In genomic region chrX:150348365-150348764, GRCh38 we compare ENCODE assay signal across 18 cellular contexts. TPM values are rescaled to one million over a fixed set of nuclear protein-coding genes. Genes with fewer than 3 reads are reported as not detected.
DNase-seq lines count a peak whose midpoint lies in the region; ATAC-seq lines count a peak whose summit lies in the region.
"Had no signal": no experiment of that assay in that cellular context is flagged by ENCODE, and none has a peak within 500 bp of the region (broad histone marks: within the 10 kb centered on the region; RNA-seq: fewer than 3 reads in every experiment).

No MANE protein-coding gene starts in this region.

- peaks cover 2% of the 10 kb centered on the region; the same call in 1 of the 2 replicates for H3K9me3 ChIP-seq in HUES6 (ENCODE audit: control insufficient read depth, insufficient read depth, low read depth, low read length)
- H3K9me3 ChIP-seq in right cardiac atrium (ENCODE audit: control insufficient read depth, low read length): no peaks in the 10 kb centered on the region
- H3K9me3 ChIP-seq: mucosa of descending colon, spleen had no signal

- H3K27me3 ChIP-seq in HUES6 (ENCODE audit: control insufficient read depth, insufficient read depth, low read length) (peaks cover 49% of the 10 kb centered on the region), right cardiac atrium (ENCODE audit: control insufficient read depth, insufficient read depth) (no peaks in the 10 kb centered on the region)

- H3K36me3 ChIP-seq in HUES6 (ENCODE audit: control insufficient read depth, insufficient read depth, low read length): no peaks in the 10 kb centered on the region
- H3K36me3 ChIP-seq: spleen had no signal

- ATAC-seq in right cardiac atrium (no peak), HG02973 (IDR thresholded peaks at IDR 0.05; ENCODE audit: unreplicated experiment) (no peak)
- ATAC-seq in activated T-helper 17 cell treated with anti-CD3 and anti-CD28 coated beads, Interleukin-2, amount 50 U/mL, for 72 hours (replicated peaks): no peak
- ATAC-seq: mucosa of descending colon, Right ventricle myocardium inferior had no signal

- no peak overlapping the region for H3K4me3 Mint-ChIP-seq in activated T-helper 17 cell treated with anti-CD3 and anti-CD28 coated beads, Interleukin-2, amount 50 U/mL, for 72 hours
- H3K4me3 Mint-ChIP-seq: activated naive CD4-positive, alpha-beta T cell treated with anti-CD3 and anti-CD28 coated beads for 36 hours; stimulated activated naive CD8-positive, alpha-beta T cell treated with anti-CD3 and anti-CD28 coated beads, Interleukin-15, Interleukin-2, amounts not matched to agents 100 ng/mL and 50 ng/mL, for 24 hours had no signal

- DNase-seq in COLO668 (lab: John Stamatoyannopoulos, UW; ENCODE audit: unreplicated experiment) (peak; percentile 3), RPMI7951 (ENCODE audit: low read depth) (peak; percentile 36), iPS-NIHi11 (ENCODE audit: low spot score) (peak; percentile 33), right cardiac atrium (no peak), T1000 (lab: John Stamatoyannopoulos, UW) (no peak)
- DNase-seq: activated CD8-positive, alpha-beta memory T cell treated with anti-CD3 and anti-CD28 coated beads, Interleukin-2, amount 50 U/mL, for 48 hours; activated naive CD4-positive, alpha-beta T cell treated with anti-CD3 and anti-CD28 coated beads for 36 hours; KG1; NCI-H1436; NCI-H748 treated with DMSO at 0.1 percent for 48 hours; spleen had no signal

- peaks cover 3% of the 10 kb centered on the region for H3K27me3 Mint-ChIP-seq in activated T-helper 17 cell treated with anti-CD3 and anti-CD28 coated beads, Interleukin-2, amount 50 U/mL, for 72 hours

- WGBS in right cardiac atrium: 47% methylated on average over 4 of the region's 4 CpGs

- H3K36me3 Mint-ChIP-seq in activated T-helper 17 cell treated with anti-CD3 and anti-CD28 coated beads, Interleukin-2, amount 50 U/mL, for 72 hours (ENCODE audit: low read depth): no peaks in the 10 kb centered on the region

- H3K4me1 ChIP-seq in HUES6 (ENCODE audit: control insufficient read depth, insufficient read depth, low read length) (peaks cover 25% of the 10 kb centered on the region), right cardiac atrium (ENCODE audit: control insufficient read depth, insufficient read depth, low read length) (no peaks in the 10 kb centered on the region)
- H3K4me1 ChIP-seq: spleen had no signal

- intact Hi-C loops in right cardiac atrium (cut with DNase I): no loop called here

- peak overlapping the region; percentile 27 for H3K9ac ChIP-seq in HUES6 (ENCODE audit: low read length)

- H3K4me3 ChIP-seq in HUES6 (ENCODE audit: low read depth, low read length): peak overlapping the region; percentile 37; the same call in 1 of the 2 replicates
- no peak overlapping the region for H3K4me3 ChIP-seq in right cardiac atrium (ENCODE audit: low read length)
- H3K4me3 ChIP-seq: mucosa of descending colon, spleen had no signal

- no peak overlapping the region for H3K27ac ChIP-seq in HUES6 (ENCODE audit: low read depth, low read length)
- no peak overlapping the region for H3K27ac ChIP-seq in right cardiac atrium (ENCODE audit: low read length)
- H3K27ac ChIP-seq: spleen had no signal

- no peaks in the 10 kb centered on the region for H3K9me3 Mint-ChIP-seq in activated T-helper 17 cell treated with anti-CD3 and anti-CD28 coated beads, Interleukin-2, amount 50 U/mL, for 72 hours
- H3K9me3 Mint-ChIP-seq: activated naive CD4-positive, alpha-beta T cell treated with anti-CD3 and anti-CD28 coated beads for 36 hours; stimulated activated naive CD8-positive, alpha-beta T cell treated with anti-CD3 and anti-CD28 coated beads, Interleukin-15, Interleukin-2, amounts not matched to agents 100 ng/mL and 50 ng/mL, for 24 hours; T-helper 1 cell treated with Interleukin-12 subunit alpha and Interleukin-12 subunit beta and Interleukin-4 antibody, amounts not matched to agents 30 μg/mL and 1 μg/mL, for 36 hours had no signal

- H3K4me1 Mint-ChIP-seq in activated T-helper 17 cell treated with anti-CD3 and anti-CD28 coated beads, Interleukin-2, amount 50 U/mL, for 72 hours: no peaks in the 10 kb centered on the region

- H3K27ac Mint-ChIP-seq in activated T-helper 17 cell treated with anti-CD3 and anti-CD28 coated beads, Interleukin-2, amount 50 U/mL, for 72 hours: no peak overlapping the region
- H3K27ac Mint-ChIP-seq: activated naive CD4-positive, alpha-beta T cell treated with anti-CD3 and anti-CD28 coated beads for 36 hours; stimulated activated naive CD8-positive, alpha-beta T cell treated with anti-CD3 and anti-CD28 coated beads, Interleukin-15, Interleukin-2, amounts not matched to agents 100 ng/mL and 50 ng/mL, for 24 hours had no signal

RNA-seq across cellular contexts. Expression of gene MAMLD1, which starts 14.8 kb away (rescaled TPM):
- total RNA-seq in RPMI7951 (2014; rRNA removed; shearing (Covaris generic)): 3.4 and 5.2 TPM in 2 replicates
- total RNA-seq in right cardiac atrium: 1 to 10 TPM; 2.3 to 3.1 (median 2.6) TPM
- polyA plus RNA-seq in right cardiac atrium: 1.3 TPM
- 1 to 10 TPM; 1.9 to 2.1 TPM for total RNA-seq in activated T-helper 17 cell treated with anti-CD3 and anti-CD28 coated beads, Interleukin-2, amount 50 U/mL, for 72 hours

Comparison
In these comparisons a context has a peak if more than half of its experiments do, and no peak if none do; other contexts are left out.
1. DNase-seq: peak in COLO668 (single experiment), RPMI7951 (single experiment) and iPS-NIHi11 (single experiment); none in right cardiac atrium (0 of 3) and T1000 (single experiment).